ENCODE assay signal across 23 cellular contexts in genomic region chr6:150463852-150464251, GRCh38.
"Had no signal": no experiment of that assay in that cellular context is flagged by ENCODE, and none has a peak within 500 bp of the region (broad histone marks: within the 10 kb centered on the region; RNA-seq: fewer than 3 reads in every experiment).

No MANE protein-coding gene starts in this region.

- DNase-seq: colonic mucosa; cortex of kidney; dermis blood vessel endothelial cell; dorsolateral prefrontal cortex; effector CD4-positive, alpha-beta T cell; effector CD8-positive, alpha-beta T cell; effector memory CD4-positive, alpha-beta T cell; effector memory CD8-positive, alpha-beta T cell; endodermal cell; erythroblast; esophagus squamous epithelium; foreskin fibroblast; foreskin keratinocyte; foreskin melanocyte; gastrocnemius medialis; glutamatergic neuron; head of caudate nucleus; heart left ventricle; heart right ventricle had no signal

- H3K27me3 ChIP-seq: colonic mucosa, dorsolateral prefrontal cortex, esophagus squamous epithelium, foreskin keratinocyte, gastrocnemius medialis, gastroesophageal sphincter, heart left ventricle, heart right ventricle had no signal

- H3K4me1 Mint-ChIP-seq: endodermal cell had no signal

- H3K27ac Mint-ChIP-seq: dendritic cell treated with granulocyte-macrophage colony-stimulating factor and Interleukin-4, amounts not matched to agents 40 ng/mL and 50 ng/mL, for 4 days; effector memory CD8-positive, alpha-beta T cell; endodermal cell had no signal

- H3K27ac ChIP-seq: colonic mucosa, coronary artery, dorsolateral prefrontal cortex, epithelial cell of prostate, esophagus squamous epithelium, foreskin keratinocyte, gastrocnemius medialis, gastroesophageal sphincter, heart left ventricle, heart right ventricle had no signal

- H3K9me3 ChIP-seq: colonic mucosa, esophagus squamous epithelium, gastrocnemius medialis, gastroesophageal sphincter, heart left ventricle had no signal

- H3K27me3 Mint-ChIP-seq: dendritic cell treated with granulocyte-macrophage colony-stimulating factor and Interleukin-4, amounts not matched to agents 40 ng/mL and 50 ng/mL, for 4 days had no signal

- H3K4me3 Mint-ChIP-seq: dendritic cell treated with granulocyte-macrophage colony-stimulating factor and Interleukin-4, amounts not matched to agents 40 ng/mL and 50 ng/mL, for 4 days; effector memory CD8-positive, alpha-beta T cell; endodermal cell had no signal

- H3K9me3 Mint-ChIP-seq: dendritic cell treated with granulocyte-macrophage colony-stimulating factor and Interleukin-4, amounts not matched to agents 40 ng/mL and 50 ng/mL, for 4 days; effector memory CD8-positive, alpha-beta T cell; endodermal cell had no signal

- H3K36me3 ChIP-seq: colonic mucosa, esophagus squamous epithelium, gastrocnemius medialis, gastroesophageal sphincter, heart left ventricle, heart right ventricle had no signal

- H3K4me3 ChIP-seq: colonic mucosa, coronary artery, dorsolateral prefrontal cortex, esophagus squamous epithelium, gastrocnemius medialis, gastroesophageal sphincter, heart left ventricle, heart right ventricle had no signal

- H3K4me1 ChIP-seq: colonic mucosa, esophagus squamous epithelium, gastrocnemius medialis, gastroesophageal sphincter, heart left ventricle, heart right ventricle had no signal
